In genomic region chr6:23180504-23181293, GRCh38 we compare ENCODE assay signal across 9 cellular contexts.
DNase-seq lines count a peak whose midpoint lies in the region; ATAC-seq and TF ChIP-seq lines count a peak whose summit lies in the region.
"Had no signal": no experiment of that assay in that cellular context is flagged by ENCODE, and none has a peak within 500 bp of the region (broad histone marks: within the 10 kb centered on the region; RNA-seq: fewer than 3 reads in every experiment).

No MANE protein-coding gene starts in this region.

- H3K9me3 ChIP-seq in parathyroid adenoma (ENCODE audit: control insufficient read depth, low read length) = no peaks in the 10 kb centered on the region

- no peaks in the 10 kb centered on the region for H3K36me3 Mint-ChIP-seq in GM23338 (ENCODE audit: low read depth)
- H3K36me3 Mint-ChIP-seq in activated naive CD8-positive, alpha-beta T cell treated with anti-CD3 and anti-CD28 coated beads, Interleukin-2, amount 50 U/mL, for 24 hours (ENCODE audit: low read depth) = no peaks in the 10 kb centered on the region
- H3K36me3 Mint-ChIP-seq in activated naive CD4-positive, alpha-beta T cell treated with anti-CD3 and anti-CD28 coated beads for 36 hours (ENCODE audit: low read depth) = no peaks in the 10 kb centered on the region

- H2AFZ ChIP-seq in GM23338 (peak overlapping the region; percentile 97), parathyroid adenoma (peak overlapping the region; percentile 76)

- no peak overlapping the region for H3K9ac ChIP-seq in parathyroid adenoma

- peaks cover 18% of the 10 kb centered on the region for H3K4me1 Mint-ChIP-seq in GM23338
- peaks cover 2% of the 10 kb centered on the region for H3K4me1 Mint-ChIP-seq in activated naive CD8-positive, alpha-beta T cell treated with anti-CD3 and anti-CD28 coated beads, Interleukin-2, amount 50 U/mL, for 24 hours
- H3K4me1 Mint-ChIP-seq in activated naive CD4-positive, alpha-beta T cell treated with anti-CD3 and anti-CD28 coated beads for 36 hours (ENCODE audit: low read depth) = no peaks in the 10 kb centered on the region

- TF ChIP-seq CTCF in GM23338 (conservative IDR thresholded peaks at IDR 0.05; ENCODE audit: low read depth in 2 of 2) = no peak
- peak; percentile 49 for TF ChIP-seq CTCF in fibroblast of the aortic adventitia (IDR thresholded peaks at IDR 0.05; ENCODE audit: insufficient read depth, low read length)
- no peak for TF ChIP-seq CTCF in parathyroid adenoma (IDR thresholded peaks at IDR 0.05)

- no peaks in the 10 kb centered on the region for H3F3A ChIP-seq in GM23338 (replicated peaks; ENCODE audit: low read depth)

- H3K27me3 ChIP-seq in GM23338 (ENCODE audit: insufficient read depth) (no peaks in the 10 kb centered on the region), parathyroid adenoma (ENCODE audit: control insufficient read depth, insufficient read depth, low read length) (no peaks in the 10 kb centered on the region)

- no peaks in the 10 kb centered on the region for H4K20me1 ChIP-seq in GM23338 (replicated peaks; ENCODE audit: insufficient read depth)

- H3K27ac Mint-ChIP-seq in GM23338 = no peak overlapping the region
- H3K27ac Mint-ChIP-seq in activated naive CD8-positive, alpha-beta T cell treated with anti-CD3 and anti-CD28 coated beads, Interleukin-2, amount 50 U/mL, for 24 hours = no peak overlapping the region
- H3K27ac Mint-ChIP-seq in activated naive CD4-positive, alpha-beta T cell treated with anti-CD3 and anti-CD28 coated beads for 36 hours = no peak overlapping the region

- no peak overlapping the region for H3K4me3 Mint-ChIP-seq in GM23338
- H3K4me3 Mint-ChIP-seq in activated naive CD8-positive, alpha-beta T cell treated with anti-CD3 and anti-CD28 coated beads, Interleukin-2, amount 50 U/mL, for 24 hours = no peak overlapping the region
- no peak overlapping the region for H3K4me3 Mint-ChIP-seq in activated naive CD4-positive, alpha-beta T cell treated with anti-CD3 and anti-CD28 coated beads for 36 hours

- H3K36me3 ChIP-seq in GM23338 (ENCODE audit: insufficient read depth) = no peaks in the 10 kb centered on the region
- no peaks in the 10 kb centered on the region for H3K36me3 ChIP-seq in parathyroid adenoma (ENCODE audit: control insufficient read depth, insufficient read depth, low read length)

- peak; percentile 58 for ATAC-seq in GM23338
- ATAC-seq in activated naive CD8-positive, alpha-beta T cell treated with anti-CD3 and anti-CD28 coated beads, Interleukin-2, amount 50 U/mL, for 24 hours = no peak
- no peak for ATAC-seq in GM21717 (IDR thresholded peaks at IDR 0.05; ENCODE audit: unreplicated experiment)
- no peak for ATAC-seq in GM21390 (IDR thresholded peaks at IDR 0.05; ENCODE audit: unreplicated experiment)

- no peaks in the 10 kb centered on the region for H3K27me3 Mint-ChIP-seq in GM23338 (ENCODE audit: insufficient read depth, low read depth, poor library complexity)
- H3K27me3 Mint-ChIP-seq in activated naive CD8-positive, alpha-beta T cell treated with anti-CD3 and anti-CD28 coated beads, Interleukin-2, amount 50 U/mL, for 24 hours = no peaks in the 10 kb centered on the region
- H3K27me3 Mint-ChIP-seq in activated naive CD4-positive, alpha-beta T cell treated with anti-CD3 and anti-CD28 coated beads for 36 hours (ENCODE audit: low read depth) = no peaks in the 10 kb centered on the region

- intact Hi-C loops in activated naive CD4-positive, alpha-beta T cell treated with anti-CD3 and anti-CD28 coated beads for 36 hours (cut with micrococcal nuclease) = no loop called here

- peak overlapping the region; percentile 29; the same call in 1 of the 2 replicates for H3K4me2 ChIP-seq in GM23338
- H3K4me2 ChIP-seq in parathyroid adenoma (ENCODE audit: low read length) = no peak overlapping the region

- 0 out of 2 replicates have a peak, but pooled peaks cover 6% of the 10 kb centered on the region for H3K9me2 ChIP-seq in GM23338 (ENCODE audit: insufficient read depth)

- CTCF ChIA-PET in activated naive CD4-positive, alpha-beta T cell treated with anti-CD3 and anti-CD28 coated beads for 36 hours (lab: Charles Lee) = interaction anchor here (0.7 to 1.3 kb wide), 2 partner anchors 10 to 48 kb away, joined by 3 to 4 read pairs; no protein-coding TSS in a partner anchor

- H3K79me2 ChIP-seq in GM23338 (replicated peaks; ENCODE audit: insufficient read depth) (no peaks in the 10 kb centered on the region), parathyroid adenoma (no peaks in the 10 kb centered on the region)

- no peak overlapping the region for H3K27ac ChIP-seq in GM23338 (ENCODE audit: low read depth)
- no peak overlapping the region for H3K27ac ChIP-seq in parathyroid adenoma

- H3K4me3 ChIP-seq in GM23338 (no peak overlapping the region), fibroblast of the aortic adventitia (ENCODE audit: low read depth, low read length) (no peak overlapping the region), parathyroid adenoma (ENCODE audit: low read depth, low read length) (no peak overlapping the region)

- peak; percentile 6 for DNase-seq in GM23338 (ENCODE audit: low spot score)
- peak; percentile 100 for DNase-seq in NCI-H82 (lab: John Stamatoyannopoulos, UW)
- peak; percentile 79 for DNase-seq in fibroblast of the aortic adventitia (ENCODE audit: low read depth)
- no peak for DNase-seq in activated naive CD8-positive, alpha-beta T cell treated with anti-CD3 and anti-CD28 coated beads, Interleukin-2, amount 50 U/mL, for 24 hours
- DNase-seq in activated naive CD4-positive, alpha-beta T cell treated with anti-CD3 and anti-CD28 coated beads for 36 hours = no peak
- DNase-seq: Karpas-422 had no signal

- peaks cover 16% of the 10 kb centered on the region for H3K4me1 ChIP-seq in GM23338 (ENCODE audit: insufficient read depth)
- H3K4me1 ChIP-seq in parathyroid adenoma = peaks cover 3% of the 10 kb centered on the region

- no peaks in the 10 kb centered on the region for H3K9me3 Mint-ChIP-seq in GM23338
- peaks cover 2% of the 10 kb centered on the region for H3K9me3 Mint-ChIP-seq in activated naive CD8-positive, alpha-beta T cell treated with anti-CD3 and anti-CD28 coated beads, Interleukin-2, amount 50 U/mL, for 24 hours
- no peaks in the 10 kb centered on the region for H3K9me3 Mint-ChIP-seq in activated naive CD4-positive, alpha-beta T cell treated with anti-CD3 and anti-CD28 coated beads for 36 hours

TF ChIP-seq in GM23338, 12 proteins besides CTCF, POLR2A, EP300 and RAD21:
- TF ChIP-seq ZNF462 (CRISPR knock-in tag; IDR thresholded peaks at IDR 0.05) = peak; percentile 68; the same call in 1 of the 2 replicates
- no peak for TF ChIP-seq STAT1 (IDR thresholded peaks at IDR 0.05; ENCODE audit: unreplicated experiment)

Comparison
In these comparisons a context has a peak if more than half of its experiments do, and no peak if none do; other contexts are left out.
1. DNase-seq: peak in GM23338 (single experiment), NCI-H82 (single experiment) and fibroblast of the aortic adventitia (single experiment); none in activated naive CD8-positive, alpha-beta T cell treated with anti-CD3 and anti-CD28 coated beads, Interleukin-2, amount 50 U/mL, for 24 hours (single experiment) and activated naive CD4-positive, alpha-beta T cell treated with anti-CD3 and anti-CD28 coated beads for 36 hours (single experiment).